Comparison of ENCODE assay signal across 8 cellular contexts in genomic region chr12:389138-390096, GRCh38. TPM values are rescaled to one million over a fixed set of nuclear protein-coding genes. Genes with fewer than 3 reads are reported as not detected.
DNase-seq lines count a peak whose midpoint lies in the region; ATAC-seq and TF ChIP-seq lines count a peak whose summit lies in the region.

Gene KDM5A (minus strand): TSS chr12:389320. CDS start chr12:389091, 229 bp downstream.

- no peaks in the 10 kb centered on the region for H3K27me3 ChIP-seq in mammary epithelial cell (ENCODE audit: insufficient read depth, low read length)

- intact Hi-C loops in mammary epithelial cell (cut with micrococcal nuclease) = no loop called here

- H3K9me3 ChIP-seq in mammary epithelial cell (replicated peaks; ENCODE audit: insufficient read depth, low read length) = no peaks in the 10 kb centered on the region

- BruUV-seq in mammary epithelial cell (replicated peaks; lab: Mats Ljungman, UMichigan) = TSS peak; percentile 62

- CTCF ChIA-PET in mammary epithelial cell (lab: Charles Lee; ENCODE audit: low non-redundant PET) = no interaction called here

- H3K79me2 ChIP-seq in mammary epithelial cell (ENCODE audit: insufficient read depth, low read length) = peaks cover 48% of the 10 kb centered on the region

- peaks cover 26% of the 10 kb centered on the region for H3K4me1 Mint-ChIP-seq in T-helper 1 cell treated with Interleukin-12 subunit alpha and Interleukin-12 subunit beta and Interleukin-4 antibody, amounts not matched to agents 30 μg/mL and 1 μg/mL, for 36 hours (ENCODE audit: low read depth)

- WGBS in mammary epithelial cell (ENCODE audit: low coverage, missing lambda C conversion rate) = under 1% methylated on average over 37 of the region's 53 CpGs

- H2AFZ ChIP-seq in mammary epithelial cell (ENCODE audit: low read depth, low read length) = peak within 1 kb of the TSS; percentile 100

- no peak for TF ChIP-seq CTCF in mammary epithelial cell (conservative IDR thresholded peaks at IDR 0.05 in 1 of 2, IDR thresholded peaks at IDR 0.05 in 1 of 2; ENCODE audit: extremely low read depth in 1 of 2, insufficient read depth in 1 of 2, low read depth in 1 of 2, low read length in 2 of 2)

- H3K4me1 ChIP-seq in mammary epithelial cell (ENCODE audit: insufficient read depth, low read length) = peaks cover 19% of the 10 kb centered on the region

- in situ Hi-C loops in mammary epithelial cell (cut with MboI; ENCODE audit: low sequenced_read_pairs in 2 of 2) = no loop called here

- dilution Hi-C loops in mammary epithelial cell (cut with HindIII; ENCODE audit: low sequenced_read_pairs) = no loop called here

- peaks cover 25% of the 10 kb centered on the region for H3K36me3 Mint-ChIP-seq in T-helper 1 cell treated with Interleukin-12 subunit alpha and Interleukin-12 subunit beta and Interleukin-4 antibody, amounts not matched to agents 30 μg/mL and 1 μg/mL, for 36 hours (ENCODE audit: low read depth)

- DNase-seq in mammary epithelial cell (peak; percentile 95), iris pigment epithelial cell (ENCODE audit: low read depth) (peak; percentile 96), NCI-H2171 (lab: John Stamatoyannopoulos, UW) (no peak), NCI-H1436 treated with DMSO at 0.1 percent for 48 hours (lab: John Stamatoyannopoulos, UW) (no peak)
- peak; percentile 70 to 77 for DNase-seq in stimulated activated CD4-positive, alpha-beta T cell treated with anti-CD3 and anti-CD28 coated beads, Interleukin-15, amount 100 ng/mL, for 1 hour (ENCODE audit: low read depth in 1 of 2, low spot score in 1 of 2)

- H3K4me2 ChIP-seq in mammary epithelial cell (ENCODE audit: insufficient read depth, low read depth, low read length) = peak within 1 kb of the TSS; percentile 98

- peak within 1 kb of the TSS; percentile 99 for H3K4me3 Mint-ChIP-seq in T-helper 1 cell treated with Interleukin-12 subunit alpha and Interleukin-12 subunit beta and Interleukin-4 antibody, amounts not matched to agents 30 μg/mL and 1 μg/mL, for 36 hours

- no peaks in the 10 kb centered on the region for H4K20me1 ChIP-seq in mammary epithelial cell (ENCODE audit: insufficient read depth, low read length)

- H3K9me3 Mint-ChIP-seq in T-helper 1 cell treated with Interleukin-12 subunit alpha and Interleukin-12 subunit beta and Interleukin-4 antibody, amounts not matched to agents 30 μg/mL and 1 μg/mL, for 36 hours = peaks cover 3% of the 10 kb centered on the region

- no peaks in the 10 kb centered on the region for H3K36me3 ChIP-seq in mammary epithelial cell (ENCODE audit: insufficient read depth, low read length)

- ATAC-seq in GM18868 (IDR thresholded peaks at IDR 0.05; ENCODE audit: unreplicated experiment) (peak; percentile 87), HG03095 (IDR thresholded peaks at IDR 0.05; ENCODE audit: unreplicated experiment) (peak; percentile 84)

- peak within 1 kb of the TSS; percentile 90 for H3K9ac ChIP-seq in mammary epithelial cell (ENCODE audit: insufficient read depth, low read length)

- peak within 1 kb of the TSS; percentile 100 for H3K27ac Mint-ChIP-seq in T-helper 1 cell treated with Interleukin-12 subunit alpha and Interleukin-12 subunit beta and Interleukin-4 antibody, amounts not matched to agents 30 μg/mL and 1 μg/mL, for 36 hours

- H3K27ac ChIP-seq in mammary epithelial cell (ENCODE audit: insufficient read depth, low read depth, low read length) = peak within 1 kb of the TSS; percentile 89

- H3K27me3 Mint-ChIP-seq in T-helper 1 cell treated with Interleukin-12 subunit alpha and Interleukin-12 subunit beta and Interleukin-4 antibody, amounts not matched to agents 30 μg/mL and 1 μg/mL, for 36 hours (ENCODE audit: low read depth) = no peaks in the 10 kb centered on the region

- peak within 1 kb of the TSS; percentile 73 to 96 (median 83) for H3K4me3 ChIP-seq in mammary epithelial cell (replicated peaks in 1 of 3; ENCODE audit: insufficient read depth in 1 of 3, low read depth in 2 of 3, low read length in 3 of 3)

RNA-seq across cellular contexts. Expression of gene KDM5A, which starts in this region (rescaled TPM):
- total RNA-seq in mammary epithelial cell = 10 to 100 TPM; 50.5 to 52.4 TPM
- 17.5 TPM for polyA plus RNA-seq in mammary epithelial cell
- 51.1 TPM for polyA minus RNA-seq in mammary epithelial cell

Comparison
In these comparisons a context has a peak if more than half of its experiments do, and no peak if none do; other contexts are left out.
1. DNase-seq: peak in mammary epithelial cell (single experiment), iris pigment epithelial cell (single experiment) and stimulated activated CD4-positive, alpha-beta T cell treated with anti-CD3 and anti-CD28 coated beads, Interleukin-15, amount 100 ng/mL, for 1 hour (2 of 2); none in NCI-H2171 (single experiment) and NCI-H1436 treated with DMSO at 0.1 percent for 48 hours (single experiment).